In genomic region chr4:2096073-2096609, GRCh38 we compare ENCODE assay signal across 17 cellular contexts.
"Had no signal": no experiment of that assay in that cellular context is flagged by ENCODE, and none has a peak within 500 bp of the region (broad histone marks: within the 10 kb centered on the region; RNA-seq: fewer than 3 reads in every experiment).

No MANE protein-coding gene starts in this region.

- H3K27me3 ChIP-seq: colonic mucosa, ovary, thyroid gland had no signal

- H3K9me3 ChIP-seq: colonic mucosa, ovary, thyroid gland had no signal

- H3K36me3 ChIP-seq: colonic mucosa, ovary, thyroid gland had no signal

- H3K4me1 ChIP-seq: colonic mucosa, thyroid gland had no signal

- H3K4me3 Mint-ChIP-seq: activated naive CD4-positive, alpha-beta T cell treated with anti-CD3 and anti-CD28 coated beads for 36 hours; activated T-helper 17 cell treated with anti-CD3 and anti-CD28 coated beads, Interleukin-2, amount 50 U/mL, for 72 hours; nephron had no signal

- H3K4me1 Mint-ChIP-seq: activated T-helper 17 cell treated with anti-CD3 and anti-CD28 coated beads, Interleukin-2, amount 50 U/mL, for 72 hours had no signal

- H3K4me3 ChIP-seq: colonic mucosa, lung, ovary, SK-N-MC, thyroid gland had no signal

- DNase-seq: activated CD4-positive, alpha-beta T cell treated with anti-CD3 and anti-CD28 coated beads, Interleukin-2, amount 50 U/mL, for 1 hour; activated CD4-positive, CD25-positive, alpha-beta regulatory T cell; activated naive CD4-positive, alpha-beta T cell treated with anti-CD3 and anti-CD28 coated beads for 36 hours; activated T-cell treated with anti-CD3 and anti-CD28 coated beads for 4 hours; caudate nucleus; colonic mucosa; effector CD4-positive, alpha-beta T cell; hippocampal formation; left cardiac atrium; ovary; thyroid gland had no signal

- FAIRE-seq: TTC549 had no signal

- H3K27ac ChIP-seq: colonic mucosa, epithelial cell of prostate, ovary, SK-N-MC, thyroid gland had no signal

- H3K27ac Mint-ChIP-seq: activated naive CD4-positive, alpha-beta T cell treated with anti-CD3 and anti-CD28 coated beads for 36 hours; activated T-helper 17 cell treated with anti-CD3 and anti-CD28 coated beads, Interleukin-2, amount 50 U/mL, for 72 hours; nephron had no signal
